11 cellular contexts compared by ENCODE assay signal in genomic region chr2:78614747-78615146, GRCh38.
"Had no signal": no experiment of that assay in that cellular context is flagged by ENCODE, and none has a peak within 500 bp of the region (broad histone marks: within the 10 kb centered on the region; RNA-seq: fewer than 3 reads in every experiment).

No MANE protein-coding gene starts in this region.

- H3K4me1 ChIP-seq: HAP-1 had no signal

- DNase-seq: GM23248, GOT3, H7, H9, HCEC 1CT, HFFc6 had no signal

- FAIRE-seq: H1, H54 had no signal

- H3K9me3 ChIP-seq: HAP-1 had no signal

- H3K27ac ChIP-seq: GM23248 had no signal

- H3K4me2 ChIP-seq: GM23338 had no signal

- H3K9ac ChIP-seq: GM23248 had no signal

- H2AFZ ChIP-seq: GM23248, GM23338 had no signal

- ATAC-seq: GM23338, HCT116 had no signal

- H3K4me3 ChIP-seq: GM23248, GM23338, HAP-1 had no signal

- H3K36me3 ChIP-seq: HAP-1 had no signal
